In genomic region chr1:230390371-230390770, GRCh38 we compare ENCODE assay signal across 24 cellular contexts. TPM values are rescaled to one million over a fixed set of nuclear protein-coding genes. Genes with fewer than 3 reads are reported as not detected.
A peak's percentile ranks its signal among the peaks of the same experiment; 100 is the strongest.
DNase-seq lines count a peak whose midpoint lies in the region; ATAC-seq, FAIRE-seq and TF ChIP-seq lines count a peak whose summit lies in the region.
"Had no signal": no experiment of that assay in that cellular context is flagged by ENCODE, and none has a peak within 500 bp of the region (broad histone marks: within the 10 kb centered on the region; RNA-seq: fewer than 3 reads in every experiment).

No MANE protein-coding gene starts in this region.

- TF ChIP-seq POLR2A in H1 (IDR thresholded peaks at IDR 0.05; ENCODE audit: control extremely low read depth in 1 of 2, low read depth in 2 of 2, low read length in 2 of 2), result no peak
- no peak for TF ChIP-seq POLR2A in esophagus squamous epithelium (IDR thresholded peaks at IDR 0.05)

- H4K20me1 ChIP-seq in BLaER1 (no peaks in the 10 kb centered on the region), GM23338 (replicated peaks; ENCODE audit: insufficient read depth) (peaks cover 10% of the 10 kb centered on the region; the same call in 1 of the 2 replicates), H1 (replicated peaks in 1 of 2; ENCODE audit: control insufficient read depth in 1 of 2, insufficient read depth in 2 of 2, low read length in 2 of 2) (peaks cover 0 to 2% of the 10 kb centered on the region in 2 experiments)

- H3K36me3 Mint-ChIP-seq in GM23338 (ENCODE audit: low read depth) (no peaks in the 10 kb centered on the region), glutamatergic neuron (ENCODE audit: unreplicated experiment) (no peaks in the 10 kb centered on the region), type B pancreatic cell (no peaks in the 10 kb centered on the region)
- peaks cover 0 to 4% of the 10 kb centered on the region in 2 donors for H3K36me3 Mint-ChIP-seq in activated naive CD4-positive, alpha-beta T cell treated with anti-CD3 and anti-CD28 coated beads, Interleukin-2, amount 50 U/mL, for 72 hours
- H3K36me3 Mint-ChIP-seq: CD8-positive, alpha-beta T cell had no signal

- no peaks in the 10 kb centered on the region for H3K9me2 ChIP-seq in GM23338 (ENCODE audit: insufficient read depth)

- TF ChIP-seq EP300 in H1 (IDR thresholded peaks at IDR 0.05; ENCODE audit: borderline replicate concordance in 1 of 2, low read depth in 2 of 2, low read length in 2 of 2), result no peak

- H3K27me3 ChIP-seq in BLaER1 (no peaks in the 10 kb centered on the region), GM23338 (ENCODE audit: insufficient read depth) (no peaks in the 10 kb centered on the region), H1 (replicated peaks in 1 of 4; ENCODE audit: control insufficient read depth in 3 of 4, extremely low read depth in 1 of 4, insufficient read depth in 3 of 4, low read length in 3 of 4) (no peaks in the 10 kb centered on the region), esophagus squamous epithelium (no peaks in the 10 kb centered on the region)
- H3K27me3 ChIP-seq: BE2C; BLaER1 treated with 17β-estradiol and CSF1 and Interleukin-3, amounts not matched to agents 10 nM and 100 nM had no signal

- no peak overlapping the region; the same call in 1 of the 2 replicates for H4K8ac ChIP-seq in H1 (ENCODE audit: extremely low read depth, insufficient read depth, low read length)

- H2BK15ac ChIP-seq in H1 (ENCODE audit: low read length), result peak overlapping the region; percentile 22; the same call in 1 of the 2 replicates

- H3F3A ChIP-seq in GM23338 (replicated peaks; ENCODE audit: low read depth), result 0 out of 2 replicates have a peak, but pooled peaks cover 2% of the 10 kb centered on the region

- ATAC-seq in GM23338, result no peak
- no peak for ATAC-seq in activated naive CD4-positive, alpha-beta T cell treated with anti-CD3 and anti-CD28 coated beads, Interleukin-2, amount 50 U/mL, for 72 hours
- ATAC-seq: CD8-positive, alpha-beta T cell had no signal

- H3K9me3 ChIP-seq in BLaER1 (peaks cover 7% of the 10 kb centered on the region; the same call in 1 of the 2 replicates), H1 (ENCODE audit: insufficient read depth in 2 of 2, low read depth in 1 of 2, low read length in 1 of 2) (no peaks in the 10 kb centered on the region), esophagus squamous epithelium (no peaks in the 10 kb centered on the region)
- H3K9me3 ChIP-seq: BE2C, Caco-2 had no signal

- H3K79me1 ChIP-seq in H1 (ENCODE audit: low read depth, low read length), result peaks cover 4% of the 10 kb centered on the region

- no peak overlapping the region; the same call in 1 of the 2 replicates for H3K18ac ChIP-seq in H1 (ENCODE audit: extremely low read depth, low read length)

- no peak overlapping the region for H3K23ac ChIP-seq in H1 (ENCODE audit: insufficient read length)

- no peak overlapping the region for H2BK12ac ChIP-seq in H1 (ENCODE audit: low read depth, low read length)

- H3K14ac ChIP-seq in H1 (ENCODE audit: insufficient read length), result no peak overlapping the region

- no peak overlapping the region for H2BK120ac ChIP-seq in H1 (replicated peaks; ENCODE audit: low read depth, low read length)

- no peak overlapping the region for H3K4ac ChIP-seq in H1 (replicated peaks; ENCODE audit: insufficient read length, low read depth, low read length)

- intact Hi-C loops in esophagus squamous epithelium (cut with DNase I), result no loop called here

- no peak overlapping the region for H3K9ac ChIP-seq in BLaER1
- no peak overlapping the region for H3K9ac ChIP-seq in H1 (replicated peaks in 1 of 4; ENCODE audit: extremely low read depth in 1 of 4, low read depth in 3 of 4, low read length in 3 of 4)
- H3K9ac ChIP-seq: BLaER1 treated with 17β-estradiol and CSF1 and Interleukin-3, amounts not matched to agents 10 nM and 100 nM had no signal

- no peak overlapping the region for H2BK5ac ChIP-seq in H1 (ENCODE audit: low read depth, low read length)

- H2AK5ac ChIP-seq in H1 (ENCODE audit: low read depth, low read length), result no peak overlapping the region

- H3K27ac Mint-ChIP-seq in GM23338 (no peak overlapping the region), glutamatergic neuron (ENCODE audit: unreplicated experiment) (peak overlapping the region; percentile 97), type B pancreatic cell (no peak overlapping the region)
- no peak overlapping the region for H3K27ac Mint-ChIP-seq in activated naive CD4-positive, alpha-beta T cell treated with anti-CD3 and anti-CD28 coated beads, Interleukin-2, amount 50 U/mL, for 72 hours
- H3K27ac Mint-ChIP-seq: CD4-positive, alpha-beta T cell; CD8-positive, alpha-beta T cell had no signal

- H3K4me1 Mint-ChIP-seq in GM23338, result peaks cover 48% of the 10 kb centered on the region
- peaks cover 47% of the 10 kb centered on the region for H3K4me1 Mint-ChIP-seq in glutamatergic neuron (ENCODE audit: low read depth, unreplicated experiment)
- peaks cover 7% of the 10 kb centered on the region for H3K4me1 Mint-ChIP-seq in type B pancreatic cell (ENCODE audit: unreplicated experiment)

- H3K4me3 Mint-ChIP-seq in GM23338, result no peak overlapping the region
- H3K4me3 Mint-ChIP-seq in glutamatergic neuron (ENCODE audit: unreplicated experiment), result no peak overlapping the region
- H3K4me3 Mint-ChIP-seq in type B pancreatic cell, result no peak overlapping the region
- H3K4me3 Mint-ChIP-seq: CD4-positive, alpha-beta T cell; CD8-positive, alpha-beta T cell had no signal

- H4K91ac ChIP-seq in H1 (replicated peaks; ENCODE audit: insufficient read length, low read length), result no peak overlapping the region

- no peak for FAIRE-seq in H1 (lab: Jason Lieb, UNC)
- FAIRE-seq: A204.1, D721Med, G401.6, GM12891, GM19239 had no signal

- H3K9me3 Mint-ChIP-seq in GM23338 (no peaks in the 10 kb centered on the region), glutamatergic neuron (ENCODE audit: unreplicated experiment) (peaks cover 11% of the 10 kb centered on the region), type B pancreatic cell (peaks cover 5% of the 10 kb centered on the region)
- H3K9me3 Mint-ChIP-seq in activated naive CD4-positive, alpha-beta T cell treated with anti-CD3 and anti-CD28 coated beads, Interleukin-2, amount 50 U/mL, for 72 hours, result peaks cover 3 to 4% of the 10 kb centered on the region in 2 donors
- H3K9me3 Mint-ChIP-seq: CD4-positive, alpha-beta T cell; CD8-positive, alpha-beta T cell had no signal

- H3K36me3 ChIP-seq in BLaER1 (no peaks in the 10 kb centered on the region), GM23338 (ENCODE audit: insufficient read depth) (no peaks in the 10 kb centered on the region), H1 (ENCODE audit: control insufficient read depth in 2 of 4, insufficient read depth in 4 of 4, low read length in 3 of 4) (no peaks in the 10 kb centered on the region), esophagus squamous epithelium (no peaks in the 10 kb centered on the region)
- H3K36me3 ChIP-seq: BE2C had no signal

- 93% methylated on average over 2 of the region's 2 CpGs; no CpG with 5 or more reads in 1 of the 2 experiments for WGBS in H1 (ENCODE audit: extremely low coverage in 1 of 2, insufficient coverage in 1 of 2, insufficient read length in 1 of 2, insufficient replicate concordance in 2 of 2, low coverage in 1 of 2, low lambda C conversion rate in 2 of 2, missing lambda C conversion rate in 1 of 2), 2 experiments
- WGBS in esophagus squamous epithelium, 2 donors, result 93 to 100% methylated on average over 2 of the region's 2 CpGs

- H2AFZ ChIP-seq in GM23338 (no peak overlapping the region), H1 (ENCODE audit: low read length) (no peak overlapping the region)

- H3K4me3 ChIP-seq in BLaER1, result no peak overlapping the region
- no peak overlapping the region for H3K4me3 ChIP-seq in GM23338
- no peak overlapping the region; a peak in 1 of 8 replicates for H3K4me3 ChIP-seq in H1 (ENCODE audit: extremely low read depth in 1 of 4, insufficient read depth in 2 of 4, low read depth in 3 of 4, low read length in 4 of 4)
- no peak overlapping the region for H3K4me3 ChIP-seq in esophagus squamous epithelium
- H3K4me3 ChIP-seq: BLaER1 treated with 17β-estradiol and CSF1 and Interleukin-3, amounts not matched to agents 10 nM and 100 nM had no signal

- no peak overlapping the region for H2BK20ac ChIP-seq in H1 (ENCODE audit: low read length)

- H3K4me2 ChIP-seq in BLaER1, result peak overlapping the region; percentile 84
- H3K4me2 ChIP-seq in GM23338, result peak overlapping the region; percentile 32; the same call in 1 of the 2 replicates
- H3K4me2 ChIP-seq in H1 (ENCODE audit: insufficient read depth in 1 of 2, low read depth in 2 of 2, low read length in 2 of 2), result no peak overlapping the region

- H3K27ac ChIP-seq in BLaER1, result no peak overlapping the region
- H3K27ac ChIP-seq in GM23338 (ENCODE audit: low read depth), result no peak overlapping the region
- H3K27ac ChIP-seq in H1 (ENCODE audit: low read depth, low read length), result no peak overlapping the region
- H3K27ac ChIP-seq in esophagus squamous epithelium, result no peak overlapping the region
- H3K27ac ChIP-seq: BLaER1 treated with 17β-estradiol and CSF1 and Interleukin-3, amounts not matched to agents 10 nM and 100 nM; C4-2B had no signal

- TF ChIP-seq CTCF in GM23338 (conservative IDR thresholded peaks at IDR 0.05; ENCODE audit: low read depth in 2 of 2) (no peak), H1 (IDR thresholded peaks at IDR 0.05; ENCODE audit: control extremely low read depth in 1 of 3, insufficient read depth in 1 of 3, low read depth in 1 of 3, low read length in 3 of 3) (no peak), glutamatergic neuron (IDR thresholded peaks at IDR 0.05; ENCODE audit: partially characterized antibody, unreplicated experiment) (no peak), esophagus squamous epithelium (IDR thresholded peaks at IDR 0.05) (no peak), type B pancreatic cell (conservative IDR thresholded peaks at IDR 0.05) (no peak)

- H3K27me3 Mint-ChIP-seq in GM23338 (ENCODE audit: insufficient read depth, low read depth, poor library complexity) (peaks cover 13% of the 10 kb centered on the region), glutamatergic neuron (ENCODE audit: unreplicated experiment) (peaks cover 17% of the 10 kb centered on the region), type B pancreatic cell (no peaks in the 10 kb centered on the region)

- peaks cover 42% of the 10 kb centered on the region for H3K79me2 ChIP-seq in GM23338 (replicated peaks; ENCODE audit: insufficient read depth)
- peaks cover 0 to 33% of the 10 kb centered on the region in 2 experiments; a peak in 2 of 4 replicates for H3K79me2 ChIP-seq in H1 (ENCODE audit: control insufficient read depth in 1 of 2, insufficient read depth in 2 of 2, low read length in 2 of 2)

- no peak overlapping the region for H3K56ac ChIP-seq in H1 (replicated peaks; ENCODE audit: insufficient read length, low read depth, low read length)

- H3K4me1 ChIP-seq in BLaER1 (peaks cover 36% of the 10 kb centered on the region), GM23338 (ENCODE audit: insufficient read depth) (peaks cover 23% of the 10 kb centered on the region), H1 (replicated peaks in 1 of 4; ENCODE audit: control insufficient read depth in 3 of 4, insufficient read depth in 4 of 4, low read length in 3 of 4) (peaks cover 5 to 26% (median 10%) of the 10 kb centered on the region in 4 experiments; a peak in 5 of 7 replicates), esophagus squamous epithelium (no peaks in the 10 kb centered on the region)
- H3K4me1 ChIP-seq: Caco-2 had no signal

- H4K5ac ChIP-seq in H1 (ENCODE audit: insufficient read length, low read depth, low read length), result no peak overlapping the region

- CTCF ChIA-PET in H1 (lab: Charles Lee; ENCODE audit: partially characterized antibody), result interaction anchor here (0.8 to 2.3 kb wide), 3 partner anchors 12 to 176 kb away, joined by 3 to 7 read pairs (median 3); no protein-coding TSS in a partner anchor

- DNase-seq in GM23338 (ENCODE audit: low spot score), result no peak
- no peak for DNase-seq in H1 (ENCODE audit: low read depth in 1 of 2, low spot score in 2 of 2)
- DNase-seq in glutamatergic neuron, result no peak
- DNase-seq in activated naive CD4-positive, alpha-beta T cell treated with anti-CD3 and anti-CD28 coated beads, Interleukin-2, amount 50 U/mL, for 72 hours (ENCODE audit: low spot score in 2 of 2), result no peak
- DNase-seq in NCI-H524 (lab: John Stamatoyannopoulos, UW), result no peak
- DNase-seq in esophagus squamous epithelium (lab: John Stamatoyannopoulos, UW), result no peak
- DNase-seq in type B pancreatic cell (ENCODE audit: extremely low spot score, unreplicated experiment), result no peak
- DNase-seq: 8988T; ACHN; BE2C; Caco-2; Calu3; CD4-positive, alpha-beta T cell; CD8-positive, alpha-beta T cell; DMS79 treated with DMSO at 0.1 percent for 48 hours; GF-D8 had no signal

- H3K23me2 ChIP-seq in H1 (ENCODE audit: low read depth, low read length), result no peaks in the 10 kb centered on the region

- POLR2A ChIA-PET in H1 (lab: Charles Lee; ENCODE audit: partially characterized antibody), result interaction anchor here (0.6 to 1.3 kb wide), 2 partner anchors 9 to 630 kb away, joined by 3 to 4 read pairs; no protein-coding TSS in a partner anchor

- TF ChIP-seq RAD21 in H1 (IDR thresholded peaks at IDR 0.05 in 1 of 2, conservative IDR thresholded peaks at IDR 0.05 in 1 of 2; ENCODE audit: low read depth in 2 of 2, low read length in 2 of 2), result no peak

RNA-seq across cellular contexts. Expression of gene PGBD5, which starts 35.8 kb away (rescaled TPM):
- total RNA-seq in GM23338 (2014; rRNA removed; shearing (Covaris generic)), result 16.6 and 17.0 TPM in 2 replicates
- polyA plus RNA-seq in GM23338 (2016; fragmentation: Nextera tagmentation; extraction: Ambion mirVana) (3.4 and 3.9 TPM in 2 replicates), H1 (2011; rRNA removed) (16.3 and 17.2 TPM in 2 replicates)
- 18.4 and 21.2 TPM in 2 replicates for total RNA-seq in H1 (2021; fragmentation: NEBNext Ultra II Directional; extraction: Animal tissue kit (Norgen Biotek cat#: 25700))
- 19.2 TPM for polyA plus RNA-seq in H1 (2011; cell fraction: cytosol; rRNA removed)
- polyA plus RNA-seq in H1 (2011; cell fraction: nucleus; rRNA removed), result 26.3 TPM
- polyA plus RNA-seq in H1 (2012, experiment 1 of 2), result 14.3 to 21.6 TPM (median 19.5 TPM) in 4 replicates
- polyA plus RNA-seq in H1 (2012, experiment 2 of 2), result 13.3 TPM
- 11.0 TPM for polyA plus RNA-seq in H1 (2013, experiment 1 of 2)
- 12.3 TPM for polyA plus RNA-seq in H1 (2013, experiment 2 of 2)
- polyA minus RNA-seq in H1 (2011; rRNA and poly(A)+ RNA removed), result 27.6 and 30.6 TPM in 2 replicates
- 13.5 TPM for polyA minus RNA-seq in H1 (2011; cell fraction: cytosol; rRNA and poly(A)+ RNA removed)
- 10.5 TPM for polyA minus RNA-seq in H1 (2011; cell fraction: nucleus; rRNA and poly(A)+ RNA removed)
- total RNA-seq in glutamatergic neuron (ENCODE audit: unreplicated experiment) (72.4 TPM), esophagus squamous epithelium (1 to 10 TPM in 3 of 4 donors, under 1 TPM in 1; under 0.01 to 6.1 (median 3.0) TPM), type B pancreatic cell (ENCODE audit: low replicate concordance) (7.2 and 8.7 TPM in 2 replicates)
- under 1 TPM in 1 of 2 donors, not detected in 1; 0.10 TPM for total RNA-seq in activated naive CD4-positive, alpha-beta T cell treated with anti-CD3 and anti-CD28 coated beads, Interleukin-2, amount 50 U/mL, for 72 hours
- total RNA-seq: CD4-positive, alpha-beta T cell; CD8-positive, alpha-beta T cell had no signal

Comparison
In these comparisons a context has a peak if more than half of its experiments do, and no peak if none do; other contexts are left out.
1. H3K4me2 ChIP-seq: peak in BLaER1 (single experiment) and GM23338 (single experiment); none in H1 (0 of 2).